In the genomic region with DNA sequence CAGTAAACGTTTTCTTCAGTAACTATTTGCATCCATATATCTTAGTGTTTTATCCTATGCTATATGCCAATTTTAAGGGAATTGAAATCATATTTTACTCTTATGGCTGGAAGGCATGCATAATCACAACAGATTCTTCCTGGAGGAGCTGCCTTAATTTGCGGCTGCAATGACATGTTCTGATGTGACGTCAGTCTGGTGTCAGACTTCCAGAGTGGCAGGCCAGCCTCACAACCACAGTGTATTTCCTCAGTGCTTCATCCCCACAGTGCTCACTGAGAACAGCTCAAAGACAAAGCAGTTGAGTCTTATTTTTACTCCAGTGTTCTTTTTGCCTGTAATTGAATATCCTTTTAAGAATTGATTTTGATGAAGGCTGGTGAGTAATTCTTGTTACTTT, we compare ENCODE assay signal across 9 cellular contexts.
DNase-seq lines count a peak whose midpoint lies in the region; ATAC-seq and TF ChIP-seq lines count a peak whose summit lies in the region.
"Had no signal": no experiment of that assay in that cellular context is flagged by ENCODE, and none has a peak within 500 bp of the region (broad histone marks: within the 10 kb centered on the region; RNA-seq: fewer than 3 reads in every experiment).

No MANE protein-coding gene starts in this region.

- ATAC-seq in SK-N-SH treated with all-trans-retinoic acid at 6 μM for 48 hours (peak; percentile 25; the same call in 2 of the 3 replicates), HG03442 (IDR thresholded peaks at IDR 0.05; ENCODE audit: unreplicated experiment) (no peak), HG02885 (IDR thresholded peaks at IDR 0.05; ENCODE audit: poor library complexity, unreplicated experiment) (no peak)

- in situ Hi-C loops in KBM-7 (cut with MboI; ENCODE audit: low pct_unique_long_range_greater_than_20kb, low sequenced_read_pairs) = no loop called here

- peak; percentile 29 for DNase-seq in KBM-7
- DNase-seq in fibroblast of gingiva (ENCODE audit: low read depth) = peak; percentile 66
- DNase-seq in posterior cingulate gyrus = peak in 7 of 10 donors; percentile 16 to 87 (median 32)
- DNase-seq in cerebellum (ENCODE audit: low spot score) = no peak
- DNase-seq: NCI-H1105 treated with DMSO at 0.1 percent for 48 hours, NCI-H748 treated with DMSO at 0.1 percent for 48 hours had no signal

- intact Hi-C loops in posterior cingulate gyrus (cut with DNase I) = no loop called here

TF ChIP-seq in SK-N-SH treated with all-trans-retinoic acid at 6 μM for 48 hours, 23 proteins besides CTCF, POLR2A, EP300 and RAD21:
- TF ChIP-seq PPARA (CRISPR knock-in tag; IDR thresholded peaks at IDR 0.05; ENCODE audit: borderline replicate concordance) (no peak), SNAI2 (CRISPR knock-in tag; IDR thresholded peaks at IDR 0.05) (no peak), GLIS3 (CRISPR knock-in tag; IDR thresholded peaks at IDR 0.05) (no peak), ZFP3 (CRISPR knock-in tag; IDR thresholded peaks at IDR 0.05) (no peak), CSDC2 (CRISPR knock-in tag; IDR thresholded peaks at IDR 0.05) (no peak)
TF ChIP-seq in SK-N-SH treated with all-trans-retinoic acid at 6 μM for 48 hours: peak in this region for 0.
